In genomic region chr3:28171962-28172361, GRCh38 we compare ENCODE assay signal across 13 cellular contexts.
DNase-seq lines count a peak whose midpoint lies in the region; ATAC-seq and TF ChIP-seq lines count a peak whose summit lies in the region.
"Had no signal": no experiment of that assay in that cellular context is flagged by ENCODE, and none has a peak within 500 bp of the region (broad histone marks: within the 10 kb centered on the region; RNA-seq: fewer than 3 reads in every experiment).

No MANE protein-coding gene starts in this region.

- H3K27me3 Mint-ChIP-seq in activated CD4-positive, alpha-beta T cell treated with anti-CD3 and anti-CD28 coated beads, Interleukin-2, amount 10 ng/mL, durations not matched to agents 7 days and 5 days, result peaks cover 2% of the 10 kb centered on the region

- H3K27ac ChIP-seq in osteoblast (ENCODE audit: low read depth, low read length) (no peak overlapping the region), spleen (peak overlapping the region in 2 of 8 donors; percentile 17 to 42)
- H3K27ac ChIP-seq: neural progenitor cell, vagina had no signal

- no peak for TF ChIP-seq CTCF in osteoblast (IDR thresholded peaks at IDR 0.05; ENCODE audit: extremely low read depth, low read depth, low read length)
- TF ChIP-seq CTCF in BE2C (IDR thresholded peaks at IDR 0.05; ENCODE audit: low read depth, low read length), result no peak
- TF ChIP-seq CTCF in spleen (IDR thresholded peaks at IDR 0.05 in 8 of 11, conservative IDR thresholded peaks at IDR 0.05 in 3 of 11), result no peak

- H3K4me2 ChIP-seq in osteoblast (ENCODE audit: insufficient read depth, low read length), result no peak overlapping the region
- H3K4me2 ChIP-seq: neural progenitor cell had no signal

- WGBS in spleen, 5 donors, result 17 to 23% (median 20%) methylated on average over 1 of the region's 1 CpG

- no peaks in the 10 kb centered on the region for H4K20me1 ChIP-seq in osteoblast (ENCODE audit: insufficient read depth, low read length)

- POLR2A ChIA-PET in activated CD4-positive, alpha-beta T cell treated with anti-CD3 and anti-CD28 coated beads, Interleukin-2, amount 10 ng/mL, durations not matched to agents 7 days and 5 days (lab: Charles Lee), result interaction anchor here (0.6 to 0.7 kb wide), 2 partner anchors 10 to 13 kb away, joined by 3 read pairs; no protein-coding TSS in a partner anchor

- no peak for TF ChIP-seq POLR2A in spleen (IDR thresholded peaks at IDR 0.05)

- H3K36me3 ChIP-seq in osteoblast (ENCODE audit: insufficient read depth, low read length) (no peaks in the 10 kb centered on the region), BE2C (no peaks in the 10 kb centered on the region), spleen (no peaks in the 10 kb centered on the region)
- H3K36me3 ChIP-seq: neural progenitor cell, vagina had no signal

- peak; percentile 75 for ATAC-seq in GM21737 (IDR thresholded peaks at IDR 0.05; ENCODE audit: unreplicated experiment)

- H3K4me1 Mint-ChIP-seq in activated CD4-positive, alpha-beta T cell treated with anti-CD3 and anti-CD28 coated beads, Interleukin-2, amount 10 ng/mL, durations not matched to agents 7 days and 5 days, result peaks cover 16% of the 10 kb centered on the region

- no peaks in the 10 kb centered on the region for H3K9me3 ChIP-seq in osteoblast (ENCODE audit: low read depth, low read length)
- no peaks in the 10 kb centered on the region for H3K9me3 ChIP-seq in BE2C
- H3K9me3 ChIP-seq in spleen, result no peaks in the 10 kb centered on the region
- H3K9me3 ChIP-seq: vagina had no signal

- H3K79me2 ChIP-seq in osteoblast (ENCODE audit: insufficient read depth, low read length), result no peaks in the 10 kb centered on the region

- H3K4me1 ChIP-seq in osteoblast (ENCODE audit: insufficient read depth, low read length), result no peaks in the 10 kb centered on the region
- no peaks in the 10 kb centered on the region for H3K4me1 ChIP-seq in BE2C
- peaks cover 0 to 13% (median 0%) of the 10 kb centered on the region in 6 donors for H3K4me1 ChIP-seq in spleen
- H3K4me1 ChIP-seq: neural progenitor cell, vagina had no signal

- no peak overlapping the region for H3K4me3 ChIP-seq in osteoblast (ENCODE audit: insufficient read depth, low read length)
- no peak overlapping the region for H3K4me3 ChIP-seq in BE2C (ENCODE audit: low read depth, low read length)
- H3K4me3 ChIP-seq in spleen, result no peak overlapping the region
- H3K4me3 ChIP-seq: neural progenitor cell, vagina had no signal

- CTCF ChIA-PET in activated CD4-positive, alpha-beta T cell treated with anti-CD3 and anti-CD28 coated beads, Interleukin-2, amount 10 ng/mL, durations not matched to agents 7 days and 5 days (lab: Charles Lee), result interaction anchor here (0.7 to 0.9 kb wide), 3 partner anchors 29 to 68 kb away, joined by 3 to 4 read pairs (median 3); no protein-coding TSS in a partner anchor

- H3K9me3 Mint-ChIP-seq in activated CD4-positive, alpha-beta T cell treated with anti-CD3 and anti-CD28 coated beads, Interleukin-2, amount 10 ng/mL, durations not matched to agents 7 days and 5 days, result peaks cover 18% of the 10 kb centered on the region
- H3K9me3 Mint-ChIP-seq: neural progenitor cell had no signal

- H3K27me3 ChIP-seq in osteoblast (ENCODE audit: insufficient read depth, low read length), result no peaks in the 10 kb centered on the region
- no peaks in the 10 kb centered on the region for H3K27me3 ChIP-seq in BE2C
- H3K27me3 ChIP-seq in spleen (replicated peaks in 1 of 7), result no peaks in the 10 kb centered on the region
- H3K27me3 ChIP-seq: neural progenitor cell, vagina had no signal

- peak overlapping the region; percentile 17 for H2AFZ ChIP-seq in osteoblast (ENCODE audit: low read length)
- H2AFZ ChIP-seq: neural progenitor cell had no signal

- peaks cover 23% of the 10 kb centered on the region for H3K36me3 Mint-ChIP-seq in activated CD4-positive, alpha-beta T cell treated with anti-CD3 and anti-CD28 coated beads, Interleukin-2, amount 10 ng/mL, durations not matched to agents 7 days and 5 days (ENCODE audit: low read depth)
- H3K36me3 Mint-ChIP-seq: neural progenitor cell had no signal

- intact Hi-C loops in spleen (cut with DNase I; ENCODE audit: low total_unique reads), result no loop called here

- H3K4me3 Mint-ChIP-seq in activated CD4-positive, alpha-beta T cell treated with anti-CD3 and anti-CD28 coated beads, Interleukin-2, amount 10 ng/mL, durations not matched to agents 7 days and 5 days, result peak overlapping the region; percentile 48
- H3K4me3 Mint-ChIP-seq: neural progenitor cell had no signal

- peak overlapping the region; percentile 92 for H3K27ac Mint-ChIP-seq in activated CD4-positive, alpha-beta T cell treated with anti-CD3 and anti-CD28 coated beads, Interleukin-2, amount 10 ng/mL, durations not matched to agents 7 days and 5 days
- H3K27ac Mint-ChIP-seq: neural progenitor cell had no signal

- peak; percentile 15 for DNase-seq in activated CD4-positive, alpha-beta T cell treated with anti-CD3 and anti-CD28 coated beads, Interleukin-2, amount 10 ng/mL, durations not matched to agents 7 days and 5 days
- DNase-seq in activated CD4-positive, alpha-beta T cell treated with anti-CD3 and anti-CD28 coated beads for 1 hour, result no peak
- DNase-seq in NCI-H2029 treated with DMSO at 0.1 percent for 48 hours (lab: John Stamatoyannopoulos, UW) (peak; percentile 15), osteoblast (ENCODE audit: insufficient read length, low spot score, missing footprints) (no peak), BE2C (no peak), spleen (no peak), HPDE6-E6E7 (ENCODE audit: extremely low spot score) (no peak)
- DNase-seq: activated CD8-positive, alpha-beta memory T cell treated with anti-CD3 and anti-CD28 coated beads, Interleukin-2, amount 50 U/mL, for 48 hours; dermis blood vessel endothelial cell; NCI-H2171 treated with DMSO at 0.1 percent for 48 hours had no signal

Comparison
In these comparisons a context has a peak if more than half of its experiments do, and no peak if none do; other contexts are left out.
1. DNase-seq: peak in activated CD4-positive, alpha-beta T cell treated with anti-CD3 and anti-CD28 coated beads, Interleukin-2, amount 10 ng/mL, durations not matched to agents 7 days and 5 days (single experiment) and NCI-H2029 treated with DMSO at 0.1 percent for 48 hours (single experiment); none in activated CD4-positive, alpha-beta T cell treated with anti-CD3 and anti-CD28 coated beads for 1 hour (single experiment), osteoblast (single experiment), BE2C (single experiment), spleen (single experiment) and HPDE6-E6E7 (single experiment).